8 cellular contexts compared by ENCODE assay signal in genomic region chr14:49585803-49586672, GRCh38.
A peak's percentile ranks its signal among the peaks of the same experiment; 100 is the strongest.
DNase-seq lines count a peak whose midpoint lies in the region; ATAC-seq lines count a peak whose summit lies in the region.

TSS of gene RPS29 (minus strand) at chr14:49586380. CDS start at chr14:49586346, 34 bp downstream.

- no peaks in the 10 kb centered on the region for H3K9me3 ChIP-seq in BLaER1

- DNase-seq in NCI-H748 (lab: John Stamatoyannopoulos, UW; ENCODE audit: unreplicated experiment) (peak; percentile 98), dedifferentiated amniotic fluid mesenchymal stem cell (ENCODE audit: extremely low spot score) (peak; percentile 99), left kidney (ENCODE audit: low read depth, low spot score) (peak; percentile 100)
- peak; percentile 97 for DNase-seq in activated CD4-positive, alpha-beta T cell treated with anti-CD3 and anti-CD28 coated beads, Interleukin-2, amount 50 U/mL, for 1 hour
- peak; percentile 97 to 98 for DNase-seq in stimulated activated CD4-positive, alpha-beta T cell treated with anti-CD3 and anti-CD28 coated beads, Interleukin-2, amount 100 ng/mL, for 24 hours

- H3K27me3 ChIP-seq in BLaER1 = no peaks in the 10 kb centered on the region

- H3K4me2 ChIP-seq in BLaER1 = peak within 1 kb of the TSS; percentile 91

- ATAC-seq in GM19351 (IDR thresholded peaks at IDR 0.05; ENCODE audit: unreplicated experiment) (peak; percentile 84), HG03521 (IDR thresholded peaks at IDR 0.05; ENCODE audit: unreplicated experiment) (peak; percentile 93)

- peaks cover 41% of the 10 kb centered on the region for H3K36me3 ChIP-seq in BLaER1

- peaks cover 33% of the 10 kb centered on the region for H3K4me1 ChIP-seq in BLaER1

- peak within 1 kb of the TSS; percentile 98 for H3K27ac ChIP-seq in BLaER1

- peak within 1 kb of the TSS; percentile 98 for H3K9ac ChIP-seq in BLaER1

- peak within 1 kb of the TSS; percentile 81 for H3K4me3 ChIP-seq in BLaER1

- H4K20me1 ChIP-seq in BLaER1 = peaks cover 49% of the 10 kb centered on the region

Comparison
In these comparisons a context has a peak if more than half of its experiments do, and no peak if none do; other contexts are left out.
1. Peak in every context shown above with its lines: DNase-seq, ATAC-seq, H3K4me3 ChIP-seq and H3K27ac ChIP-seq.